1 cellular context compared by ENCODE assay signal in genomic region chr11:7527029-7527428, GRCh38.
TF ChIP-seq lines count a peak whose summit lies in the region.

No MANE protein-coding gene starts in this region.

TF ChIP-seq in liver, 16 proteins besides CTCF, POLR2A, EP300 and RAD21 (continued from another document):
- TF ChIP-seq FOXA1 (IDR thresholded peaks at IDR 0.05) (no peak), NR2F2 (IDR thresholded peaks at IDR 0.05) (no peak), HNF4A (conservative IDR thresholded peaks at IDR 0.05) (no peak), RXRA (IDR thresholded peaks at IDR 0.05) (no peak), SP1 (IDR thresholded peaks at IDR 0.05) (no peak), YY1 (IDR thresholded peaks at IDR 0.05) (no peak), HNF4G (IDR thresholded peaks at IDR 0.05) (no peak), TAF1 (conservative IDR thresholded peaks at IDR 0.05) (no peak), FOXA2 (IDR thresholded peaks at IDR 0.05) (no peak), JUND (IDR thresholded peaks at IDR 0.05) (no peak), EGR1 (IDR thresholded peaks at IDR 0.05; ENCODE audit: low read depth in 2 of 2) (no peak), GABPA (IDR thresholded peaks at IDR 0.05 in 1 of 2, conservative IDR thresholded peaks at IDR 0.05 in 1 of 2) (no peak)
- TF ChIP-seq, protein P1, sequence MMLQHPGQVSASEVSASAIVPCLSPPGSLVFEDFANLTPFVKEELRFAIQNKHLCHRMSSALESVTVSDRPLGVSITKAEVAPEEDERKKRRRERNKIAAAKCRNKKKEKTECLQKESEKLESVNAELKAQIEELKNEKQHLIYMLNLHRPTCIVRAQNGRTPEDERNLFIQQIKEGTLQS (IDR thresholded peaks at IDR 0.05): no peak
- TF ChIP-seq, protein P2, sequence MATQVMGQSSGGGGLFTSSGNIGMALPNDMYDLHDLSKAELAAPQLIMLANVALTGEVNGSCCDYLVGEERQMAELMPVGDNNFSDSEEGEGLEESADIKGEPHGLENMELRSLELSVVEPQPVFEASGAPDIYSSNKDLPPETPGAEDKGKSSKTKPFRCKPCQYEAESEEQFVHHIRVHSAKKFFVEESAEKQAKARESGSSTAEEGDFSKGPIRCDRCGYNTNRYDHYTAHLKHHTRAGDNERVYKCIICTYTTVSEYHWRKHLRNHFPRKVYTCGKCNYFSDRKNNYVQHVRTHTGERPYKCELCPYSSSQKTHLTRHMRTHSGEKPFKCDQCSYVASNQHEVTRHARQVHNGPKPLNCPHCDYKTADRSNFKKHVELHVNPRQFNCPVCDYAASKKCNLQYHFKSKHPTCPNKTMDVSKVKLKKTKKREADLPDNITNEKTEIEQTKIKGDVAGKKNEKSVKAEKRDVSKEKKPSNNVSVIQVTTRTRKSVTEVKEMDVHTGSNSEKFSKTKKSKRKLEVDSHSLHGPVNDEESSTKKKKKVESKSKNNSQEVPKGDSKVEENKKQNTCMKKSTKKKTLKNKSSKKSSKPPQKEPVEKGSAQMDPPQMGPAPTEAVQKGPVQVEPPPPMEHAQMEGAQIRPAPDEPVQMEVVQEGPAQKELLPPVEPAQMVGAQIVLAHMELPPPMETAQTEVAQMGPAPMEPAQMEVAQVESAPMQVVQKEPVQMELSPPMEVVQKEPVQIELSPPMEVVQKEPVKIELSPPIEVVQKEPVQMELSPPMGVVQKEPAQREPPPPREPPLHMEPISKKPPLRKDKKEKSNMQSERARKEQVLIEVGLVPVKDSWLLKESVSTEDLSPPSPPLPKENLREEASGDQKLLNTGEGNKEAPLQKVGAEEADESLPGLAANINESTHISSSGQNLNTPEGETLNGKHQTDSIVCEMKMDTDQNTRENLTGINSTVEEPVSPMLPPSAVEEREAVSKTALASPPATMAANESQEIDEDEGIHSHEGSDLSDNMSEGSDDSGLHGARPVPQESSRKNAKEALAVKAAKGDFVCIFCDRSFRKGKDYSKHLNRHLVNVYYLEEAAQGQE (IDR thresholded peaks at IDR 0.05): no peak
- TF ChIP-seq, protein P3, sequence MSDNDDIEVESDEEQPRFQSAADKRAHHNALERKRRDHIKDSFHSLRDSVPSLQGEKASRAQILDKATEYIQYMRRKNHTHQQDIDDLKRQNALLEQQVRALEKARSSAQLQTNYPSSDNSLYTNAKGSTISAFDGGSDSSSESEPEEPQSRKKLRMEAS (IDR thresholded peaks at IDR 0.05): no peak
TF ChIP-seq in liver: peak in this region for 0.
